1 cellular context compared by ENCODE assay signal in genomic region chr3:54999801-55000200, GRCh38.
TF ChIP-seq lines count a peak whose summit lies in the region.

No MANE protein-coding gene starts in this region.

TF ChIP-seq in H1, 55 proteins besides CTCF, POLR2A, EP300 and RAD21 (continued from another document):
- TF ChIP-seq, protein P1, sequence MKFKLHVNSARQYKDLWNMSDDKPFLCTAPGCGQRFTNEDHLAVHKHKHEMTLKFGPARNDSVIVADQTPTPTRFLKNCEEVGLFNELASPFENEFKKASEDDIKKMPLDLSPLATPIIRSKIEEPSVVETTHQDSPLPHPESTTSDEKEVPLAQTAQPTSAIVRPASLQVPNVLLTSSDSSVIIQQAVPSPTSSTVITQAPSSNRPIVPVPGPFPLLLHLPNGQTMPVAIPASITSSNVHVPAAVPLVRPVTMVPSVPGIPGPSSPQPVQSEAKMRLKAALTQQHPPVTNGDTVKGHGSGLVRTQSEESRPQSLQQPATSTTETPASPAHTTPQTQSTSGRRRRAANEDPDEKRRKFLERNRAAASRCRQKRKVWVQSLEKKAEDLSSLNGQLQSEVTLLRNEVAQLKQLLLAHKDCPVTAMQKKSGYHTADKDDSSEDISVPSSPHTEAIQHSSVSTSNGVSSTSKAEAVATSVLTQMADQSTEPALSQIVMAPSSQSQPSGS (IDR thresholded peaks at IDR 0.05; ENCODE audit: low read length): no peak
- no peak for TF ChIP-seq YY1 (IDR thresholded peaks at IDR 0.05; ENCODE audit: low read depth, low read length)
